In genomic region chr4:179116011-179116410, GRCh38 we compare ENCODE assay signal across 19 cellular contexts.
DNase-seq lines count a peak whose midpoint lies in the region; ATAC-seq, FAIRE-seq and TF ChIP-seq lines count a peak whose summit lies in the region.
"Had no signal": no experiment of that assay in that cellular context is flagged by ENCODE, and none has a peak within 500 bp of the region (broad histone marks: within the 10 kb centered on the region; RNA-seq: fewer than 3 reads in every experiment).

No MANE protein-coding gene starts in this region.

- no peak overlapping the region for H4K91ac ChIP-seq in IMR-90 (ENCODE audit: insufficient read depth, low read depth, low read length)
- H4K91ac ChIP-seq in H1 (replicated peaks; ENCODE audit: insufficient read length, low read length) = no peak overlapping the region

- ATAC-seq in IMR-90 (ENCODE audit: low read depth) = no peak
- ATAC-seq: CD8-positive, alpha-beta T cell had no signal

- H3K18ac ChIP-seq in IMR-90 (ENCODE audit: low read depth, low read length) = no peak overlapping the region
- H3K18ac ChIP-seq in H1 (ENCODE audit: extremely low read depth, low read length) = no peak overlapping the region

- no peaks in the 10 kb centered on the region for H4K20me1 ChIP-seq in IMR-90 (ENCODE audit: insufficient read depth, low read length)
- no peaks in the 10 kb centered on the region for H4K20me1 ChIP-seq in astrocyte (ENCODE audit: insufficient read depth, low read length)
- H4K20me1 ChIP-seq in H1 (replicated peaks in 1 of 2; ENCODE audit: control insufficient read depth in 1 of 2, insufficient read depth in 2 of 2, low read length in 2 of 2) = no peaks in the 10 kb centered on the region
- H4K20me1 ChIP-seq in neural progenitor cell (ENCODE audit: low read depth) = no peaks in the 10 kb centered on the region

- dilution Hi-C loops in IMR-90 (cut with HindIII; ENCODE audit: low sequenced_read_pairs, unreplicated experiment) = no loop called here

- no peak overlapping the region for H2AFZ ChIP-seq in IMR-90 (replicated peaks; ENCODE audit: low read length, poor library complexity)
- H2AFZ ChIP-seq in astrocyte (ENCODE audit: low read depth, low read length) = no peak overlapping the region
- peak overlapping the region; percentile 75 for H2AFZ ChIP-seq in H1 (ENCODE audit: low read length)
- peak overlapping the region; percentile 54 for H2AFZ ChIP-seq in neural progenitor cell (replicated peaks)

- TF ChIP-seq POLR2A in IMR-90 (IDR thresholded peaks at IDR 0.05; ENCODE audit: low read depth, low read length) (no peak), H1 (IDR thresholded peaks at IDR 0.05; ENCODE audit: control extremely low read depth in 1 of 2, low read depth in 2 of 2, low read length in 2 of 2) (no peak), prostate gland (IDR thresholded peaks at IDR 0.05) (no peak)

- H3K4me1 ChIP-seq in IMR-90 (ENCODE audit: control insufficient read depth, insufficient read depth, low read length) = no peaks in the 10 kb centered on the region; the same call in 1 of the 2 replicates
- peaks cover 8% of the 10 kb centered on the region for H3K4me1 ChIP-seq in astrocyte (ENCODE audit: insufficient read depth, low read length)
- H3K4me1 ChIP-seq in H1 (replicated peaks in 1 of 4; ENCODE audit: control insufficient read depth in 3 of 4, insufficient read depth in 4 of 4, low read length in 3 of 4) = peaks cover 0 to 4% (median 1%) of the 10 kb centered on the region in 4 experiments; a peak in 1 of 7 replicates
- no peaks in the 10 kb centered on the region for H3K4me1 ChIP-seq in neural progenitor cell
- no peaks in the 10 kb centered on the region for H3K4me1 ChIP-seq in prostate gland (replicated peaks)

- no peak overlapping the region for H2AK5ac ChIP-seq in IMR-90 (ENCODE audit: low read depth, low read length)
- H2AK5ac ChIP-seq in H1 (ENCODE audit: low read depth, low read length) = no peak overlapping the region

- no peak overlapping the region for H2BK120ac ChIP-seq in IMR-90 (ENCODE audit: low read depth, low read length)
- no peak overlapping the region for H2BK120ac ChIP-seq in H1 (replicated peaks; ENCODE audit: low read depth, low read length)

- CTCF ChIA-PET in IMR-90 (lab: Yijun Ruan, JAX) (no interaction called here), H1 (lab: Charles Lee; ENCODE audit: partially characterized antibody) (interaction anchor here (0.6 kb wide), 2 partner anchors 665 to 1678 kb away, joined by 3 read pairs; no protein-coding TSS in a partner anchor)

- no peak overlapping the region for H2AK9ac ChIP-seq in IMR-90 (replicated peaks; ENCODE audit: low read depth, low read length, poor library complexity)

- FAIRE-seq in astrocyte (lab: Jason Lieb, UNC) (no peak), H1 (lab: Jason Lieb, UNC) (no peak)
- FAIRE-seq: A204.1, D721Med, G401.6, GM19239, H54 had no signal

- no peak overlapping the region for H2BK15ac ChIP-seq in IMR-90 (ENCODE audit: low read depth, low read length)
- H2BK15ac ChIP-seq in H1 (ENCODE audit: low read length) = no peak overlapping the region

- no peaks in the 10 kb centered on the region for H3K79me1 ChIP-seq in IMR-90 (ENCODE audit: low read depth in 1 of 2, low read length in 2 of 2)
- no peaks in the 10 kb centered on the region for H3K79me1 ChIP-seq in H1 (ENCODE audit: low read depth, low read length)

- H3K4me3 ChIP-seq in IMR-90 (ENCODE audit: insufficient read depth, low read depth, low read length) (no peak overlapping the region), astrocyte (ENCODE audit: insufficient read depth, low read depth, low read length) (no peak overlapping the region), H1 (ENCODE audit: extremely low read depth in 1 of 4, insufficient read depth in 2 of 4, low read depth in 3 of 4, low read length in 4 of 4) (no peak overlapping the region), neural progenitor cell (no peak overlapping the region), prostate gland (no peak overlapping the region)

- H4K5ac ChIP-seq in IMR-90 (ENCODE audit: low read depth, low read length) (no peak overlapping the region), H1 (ENCODE audit: insufficient read length, low read depth, low read length) (no peak overlapping the region)

- in situ Hi-C loops in IMR-90 (cut with MboI; ENCODE audit: low sequenced_read_pairs) = no loop called here

- no peaks in the 10 kb centered on the region for H3K9me3 ChIP-seq in IMR-90 (ENCODE audit: control insufficient read depth, insufficient read depth, low read length)
- H3K9me3 ChIP-seq in astrocyte (ENCODE audit: insufficient read depth, low read depth, low read length) = no peaks in the 10 kb centered on the region
- no peaks in the 10 kb centered on the region for H3K9me3 ChIP-seq in H1 (ENCODE audit: insufficient read depth in 2 of 2, low read depth in 1 of 2, low read length in 1 of 2)
- no peaks in the 10 kb centered on the region for H3K9me3 ChIP-seq in neural progenitor cell (ENCODE audit: low read depth)
- no peaks in the 10 kb centered on the region for H3K9me3 ChIP-seq in prostate gland

- H3K36me3 ChIP-seq in IMR-90 (ENCODE audit: control insufficient read depth, insufficient read depth, low read length) = no peaks in the 10 kb centered on the region
- no peaks in the 10 kb centered on the region for H3K36me3 ChIP-seq in astrocyte (ENCODE audit: insufficient read depth, low read length)
- no peaks in the 10 kb centered on the region for H3K36me3 ChIP-seq in H1 (ENCODE audit: control insufficient read depth in 2 of 4, insufficient read depth in 4 of 4, low read length in 3 of 4)
- no peaks in the 10 kb centered on the region for H3K36me3 ChIP-seq in neural progenitor cell
- H3K36me3 ChIP-seq in prostate gland = no peaks in the 10 kb centered on the region

- WGBS in IMR-90 (ENCODE audit: extremely low coverage in 2 of 2, insufficient read length in 1 of 2), 2 experiments = no CpG with 5 or more reads among the region's 2 CpGs
- WGBS in H1 (ENCODE audit: extremely low coverage in 1 of 2, insufficient coverage in 1 of 2, insufficient read length in 1 of 2, insufficient replicate concordance in 2 of 2, low coverage in 1 of 2, low lambda C conversion rate in 2 of 2, missing lambda C conversion rate in 1 of 2), 2 experiments = 80% methylated on average over 2 of the region's 2 CpGs; no CpG with 5 or more reads in 1 of the 2 experiments
- WGBS in prostate gland = 72% methylated on average over 2 of the region's 2 CpGs

- H3K27me3 ChIP-seq in IMR-90 (ENCODE audit: control insufficient read depth, insufficient read depth, low read length) (no peaks in the 10 kb centered on the region), astrocyte (ENCODE audit: insufficient read depth, low read length) (no peaks in the 10 kb centered on the region), H1 (replicated peaks in 1 of 4; ENCODE audit: control insufficient read depth in 3 of 4, extremely low read depth in 1 of 4, insufficient read depth in 3 of 4, low read length in 3 of 4) (no peaks in the 10 kb centered on the region), neural progenitor cell (no peaks in the 10 kb centered on the region), prostate gland (replicated peaks; ENCODE audit: insufficient read depth) (no peaks in the 10 kb centered on the region)

- no peak for TF ChIP-seq EP300 in H1 (IDR thresholded peaks at IDR 0.05; ENCODE audit: borderline replicate concordance in 1 of 2, low read depth in 2 of 2, low read length in 2 of 2)

- H3K14ac ChIP-seq in IMR-90 (replicated peaks; ENCODE audit: low read depth, low read length) (no peak overlapping the region), H1 (ENCODE audit: insufficient read length) (no peak overlapping the region)

- no peaks in the 10 kb centered on the region for H3K9me3 Mint-ChIP-seq in astrocyte (ENCODE audit: unreplicated experiment)
- H3K9me3 Mint-ChIP-seq in neural progenitor cell = no peaks in the 10 kb centered on the region
- H3K9me3 Mint-ChIP-seq in osteocyte (ENCODE audit: unreplicated experiment) = peaks cover 20% of the 10 kb centered on the region

- no peak overlapping the region for H2BK12ac ChIP-seq in H1 (ENCODE audit: low read depth, low read length)

- no peak overlapping the region for H3K9ac ChIP-seq in IMR-90 (ENCODE audit: low read depth, low read length)
- no peak overlapping the region for H3K9ac ChIP-seq in astrocyte (ENCODE audit: low read length)
- H3K9ac ChIP-seq in H1 (replicated peaks in 1 of 4; ENCODE audit: extremely low read depth in 1 of 4, low read depth in 3 of 4, low read length in 3 of 4) = no peak overlapping the region
- no peak overlapping the region for H3K9ac ChIP-seq in neural progenitor cell

- H3K4ac ChIP-seq in IMR-90 (ENCODE audit: low read depth, low read length) = no peak overlapping the region
- no peak overlapping the region for H3K4ac ChIP-seq in H1 (replicated peaks; ENCODE audit: insufficient read length, low read depth, low read length)

- H3K56ac ChIP-seq in IMR-90 (ENCODE audit: extremely low read depth, insufficient read depth, low read length) (no peak overlapping the region), H1 (replicated peaks; ENCODE audit: insufficient read length, low read depth, low read length) (no peak overlapping the region)

- DNase-seq in IMR-90 (peak; percentile 22), astrocyte (ENCODE audit: low read depth) (peak; percentile 74), H1 (ENCODE audit: low read depth in 1 of 2, low spot score in 2 of 2) (no peak), neural progenitor cell (ENCODE audit: low spot score) (no peak), osteocyte (ENCODE audit: extremely low spot score, unreplicated experiment) (no peak), GDM1 (lab: John Stamatoyannopoulos, UW) (no peak), prostate gland (ENCODE audit: low spot score) (no peak)
- DNase-seq: CD8-positive, alpha-beta T cell; COR-L47; DMS153; DMS79 treated with DMSO at 0.1 percent for 48 hours; EL had no signal

- H3K9me1 ChIP-seq in IMR-90 (ENCODE audit: insufficient read depth, low read length) = no peaks in the 10 kb centered on the region

- H3K36me3 Mint-ChIP-seq in astrocyte (ENCODE audit: low read depth, unreplicated experiment) = no peaks in the 10 kb centered on the region
- H3K36me3 Mint-ChIP-seq in neural progenitor cell = no peaks in the 10 kb centered on the region
- H3K36me3 Mint-ChIP-seq in osteocyte (ENCODE audit: unreplicated experiment) = no peaks in the 10 kb centered on the region
- H3K36me3 Mint-ChIP-seq: CD14-positive monocyte; CD8-positive, alpha-beta T cell; IgD-negative memory B cell had no signal

- no peak overlapping the region for H3K4me3 Mint-ChIP-seq in astrocyte (ENCODE audit: unreplicated experiment)
- H3K4me3 Mint-ChIP-seq in neural progenitor cell = no peak overlapping the region
- no peak overlapping the region for H3K4me3 Mint-ChIP-seq in osteocyte (ENCODE audit: unreplicated experiment)
- H3K4me3 Mint-ChIP-seq: CD14-positive monocyte; CD8-positive, alpha-beta T cell; IgD-negative memory B cell had no signal

- H2BK20ac ChIP-seq in IMR-90 (ENCODE audit: low read depth, low read length) (no peak overlapping the region), H1 (ENCODE audit: low read length) (no peak overlapping the region)

- no peak overlapping the region for H3K23ac ChIP-seq in IMR-90 (ENCODE audit: low read depth, low read length)
- no peak overlapping the region for H3K23ac ChIP-seq in H1 (ENCODE audit: insufficient read length)

- no peak overlapping the region for H3K4me2 ChIP-seq in IMR-90 (ENCODE audit: low read depth, low read length)
- no peak overlapping the region for H3K4me2 ChIP-seq in astrocyte (ENCODE audit: low read length)
- H3K4me2 ChIP-seq in H1 (ENCODE audit: insufficient read depth in 1 of 2, low read depth in 2 of 2, low read length in 2 of 2) = no peak overlapping the region
- H3K4me2 ChIP-seq in neural progenitor cell = no peak overlapping the region

- TF ChIP-seq CTCF in IMR-90 (conservative IDR thresholded peaks at IDR 0.05; ENCODE audit: low read depth, low read length) = no peak
- no peak for TF ChIP-seq CTCF in astrocyte (IDR thresholded peaks at IDR 0.05; ENCODE audit: insufficient read depth, low read depth, low read length)
- TF ChIP-seq CTCF in H1 (IDR thresholded peaks at IDR 0.05; ENCODE audit: control extremely low read depth in 1 of 3, insufficient read depth in 1 of 3, low read depth in 1 of 3, low read length in 3 of 3) = no peak
- no peak for TF ChIP-seq CTCF in neural progenitor cell (IDR thresholded peaks at IDR 0.05)
- no peak for TF ChIP-seq CTCF in osteocyte (IDR thresholded peaks at IDR 0.05)
- TF ChIP-seq CTCF in prostate gland (IDR thresholded peaks at IDR 0.05) = no peak

- H3F3A ChIP-seq in neural progenitor cell (ENCODE audit: low read depth) = no peaks in the 10 kb centered on the region

- H3K27me3 Mint-ChIP-seq in astrocyte (ENCODE audit: low read depth, unreplicated experiment) (no peaks in the 10 kb centered on the region), neural progenitor cell (ENCODE audit: insufficient read depth, low read depth) (no peaks in the 10 kb centered on the region), osteocyte (ENCODE audit: unreplicated experiment) (peaks cover 3% of the 10 kb centered on the region)
- H3K27me3 Mint-ChIP-seq: IgD-negative memory B cell had no signal

- H2BK5ac ChIP-seq in IMR-90 (ENCODE audit: low read depth, low read length, poor library complexity, severe bottlenecking) = no peak overlapping the region
- H2BK5ac ChIP-seq in H1 (ENCODE audit: low read depth, low read length) = no peak overlapping the region

- H3K23me2 ChIP-seq in H1 (ENCODE audit: low read depth, low read length) = no peaks in the 10 kb centered on the region

- H3K27ac ChIP-seq in IMR-90 (ENCODE audit: insufficient read depth, low read length) (no peak overlapping the region), astrocyte (ENCODE audit: low read depth, low read length) (no peak overlapping the region), H1 (ENCODE audit: low read depth, low read length) (no peak overlapping the region), neural progenitor cell (no peak overlapping the region), prostate gland (no peak overlapping the region)

- H3K4me1 Mint-ChIP-seq in astrocyte (ENCODE audit: low read depth, unreplicated experiment) = peaks cover 20% of the 10 kb centered on the region
- no peaks in the 10 kb centered on the region for H3K4me1 Mint-ChIP-seq in neural progenitor cell
- no peaks in the 10 kb centered on the region for H3K4me1 Mint-ChIP-seq in osteocyte (ENCODE audit: unreplicated experiment)
- H3K4me1 Mint-ChIP-seq: CD14-positive monocyte, IgD-negative memory B cell had no signal

- TF ChIP-seq RAD21 in IMR-90 (IDR thresholded peaks at IDR 0.05; ENCODE audit: low read length) = no peak
- no peak for TF ChIP-seq RAD21 in H1 (IDR thresholded peaks at IDR 0.05 in 1 of 2, conservative IDR thresholded peaks at IDR 0.05 in 1 of 2; ENCODE audit: low read depth in 2 of 2, low read length in 2 of 2)

- no peak overlapping the region for H4K8ac ChIP-seq in IMR-90 (ENCODE audit: low read depth in 2 of 2, low read length in 2 of 2)
- no peak overlapping the region for H4K8ac ChIP-seq in H1 (ENCODE audit: extremely low read depth, insufficient read depth, low read length)

- intact Hi-C loops in IMR-90 (cut with micrococcal nuclease) (no loop called here), prostate gland (cut with DNase I) (no loop called here)

- POLR2A ChIA-PET in IMR-90 (lab: Charles Lee; ENCODE audit: unreplicated experiment) (no interaction called here), H1 (lab: Charles Lee; ENCODE audit: partially characterized antibody) (no interaction called here)

- no peak overlapping the region for H3K27ac Mint-ChIP-seq in astrocyte (ENCODE audit: unreplicated experiment)
- peak overlapping the region; percentile 15 for H3K27ac Mint-ChIP-seq in neural progenitor cell
- H3K27ac Mint-ChIP-seq in osteocyte (ENCODE audit: unreplicated experiment) = no peak overlapping the region
- H3K27ac Mint-ChIP-seq: CD14-positive monocyte; CD8-positive, alpha-beta T cell; IgD-negative memory B cell had no signal

- no TSS peak for BruUV-seq in IMR-90 (replicated peaks; lab: Mats Ljungman, UMichigan)

- H3K79me2 ChIP-seq in astrocyte (ENCODE audit: insufficient read depth, low read length) (no peaks in the 10 kb centered on the region), H1 (ENCODE audit: control insufficient read depth in 1 of 2, insufficient read depth in 2 of 2, low read length in 2 of 2) (no peaks in the 10 kb centered on the region), neural progenitor cell (ENCODE audit: low read depth) (no peaks in the 10 kb centered on the region)

Comparison
In these comparisons a context has a peak if more than half of its experiments do, and no peak if none do; other contexts are left out.
1. DNase-seq: peak in IMR-90 (single experiment) and astrocyte (single experiment); none in H1 (0 of 2), neural progenitor cell (single experiment), osteocyte (single experiment), GDM1 (single experiment) and prostate gland (single experiment).
2. H2AFZ ChIP-seq: peak in H1 (single experiment) and neural progenitor cell (single experiment); none in IMR-90 (single experiment) and astrocyte (single experiment).